Comparison of ENCODE assay signal across 12 cellular contexts in genomic region chr2:66508358-66509071, GRCh38.
DNase-seq lines count a peak whose midpoint lies in the region; ATAC-seq and TF ChIP-seq lines count a peak whose summit lies in the region.
"Had no signal": no experiment of that assay in that cellular context is flagged by ENCODE, and none has a peak within 500 bp of the region (broad histone marks: within the 10 kb centered on the region; RNA-seq: fewer than 3 reads in every experiment).

No MANE protein-coding gene starts in this region.

- H3K36me3 Mint-ChIP-seq in neural crest cell (ENCODE audit: low read depth): no peaks in the 10 kb centered on the region
- no peaks in the 10 kb centered on the region for H3K36me3 Mint-ChIP-seq in CD4-positive, alpha-beta T cell (ENCODE audit: low read depth)

- H3K27ac Mint-ChIP-seq in neural crest cell (ENCODE audit: unreplicated experiment): no peak overlapping the region
- no peak overlapping the region for H3K27ac Mint-ChIP-seq in CD4-positive, alpha-beta T cell
- H3K27ac Mint-ChIP-seq: activated naive CD4-positive, alpha-beta T cell treated with anti-CD3 and anti-CD28 coated beads for 36 hours had no signal

- no peaks in the 10 kb centered on the region for H3K9me3 ChIP-seq in esophagus squamous epithelium
- H3K9me3 ChIP-seq in CD4-positive, alpha-beta T cell (ENCODE audit: control insufficient read depth, low read length): no peaks in the 10 kb centered on the region

- peak overlapping the region in 2 of 4 donors; percentile 4 to 38 for H3K4me3 ChIP-seq in esophagus squamous epithelium
- H3K4me3 ChIP-seq: skin epidermis had no signal

- TF ChIP-seq POLR2A in esophagus squamous epithelium (IDR thresholded peaks at IDR 0.05): no peak

- H3K9me3 Mint-ChIP-seq in neural crest cell: no peaks in the 10 kb centered on the region
- H3K9me3 Mint-ChIP-seq in CD4-positive, alpha-beta T cell: no peaks in the 10 kb centered on the region
- H3K9me3 Mint-ChIP-seq: activated naive CD4-positive, alpha-beta T cell treated with anti-CD3 and anti-CD28 coated beads for 36 hours had no signal

- 40 to 45% methylated on average over 11 to 16 of the region's 20 CpGs for WGBS in esophagus squamous epithelium, 2 donors

- peaks cover 0 to 26% (median 0%) of the 10 kb centered on the region in 3 donors for H3K36me3 ChIP-seq in esophagus squamous epithelium

- H3K4me3 Mint-ChIP-seq in neural crest cell: peak overlapping the region; percentile 32
- no peak overlapping the region for H3K4me3 Mint-ChIP-seq in CD4-positive, alpha-beta T cell
- H3K4me3 Mint-ChIP-seq: activated naive CD4-positive, alpha-beta T cell treated with anti-CD3 and anti-CD28 coated beads for 36 hours had no signal

- TF ChIP-seq CTCF in esophagus squamous epithelium (IDR thresholded peaks at IDR 0.05) (no peak), neural crest cell (conservative IDR thresholded peaks at IDR 0.05) (no peak)
- TF ChIP-seq CTCF in CD4-positive, alpha-beta T cell (IDR thresholded peaks at IDR 0.05): no peak

- H3K4me1 ChIP-seq in esophagus squamous epithelium: peaks cover 12 to 72% (median 21%) of the 10 kb centered on the region in 3 donors

- peaks cover 52% of the 10 kb centered on the region for H3K4me1 Mint-ChIP-seq in neural crest cell
- H3K4me1 Mint-ChIP-seq in CD4-positive, alpha-beta T cell (ENCODE audit: low read depth): no peaks in the 10 kb centered on the region

- H3K27me3 Mint-ChIP-seq in neural crest cell (ENCODE audit: low read depth): no peaks in the 10 kb centered on the region
- peaks cover 4% of the 10 kb centered on the region for H3K27me3 Mint-ChIP-seq in CD4-positive, alpha-beta T cell

- CTCF ChIA-PET in CD4-positive, alpha-beta T cell (lab: Charles Lee): no interaction called here

- H3K27ac ChIP-seq in esophagus squamous epithelium: peak overlapping the region in 3 of 4 donors; percentile 2 to 39 (median 6)
- H3K27ac ChIP-seq in CD4-positive, alpha-beta T cell (ENCODE audit: low read depth, low read length): no peak overlapping the region

- intact Hi-C loops in esophagus squamous epithelium (cut with DNase I): no loop called here
- intact Hi-C loops in CD4-positive, alpha-beta T cell (cut with DNase I, micrococcal nuclease): no loop called here

- POLR2A ChIA-PET in CD4-positive, alpha-beta T cell (lab: Charles Lee): no interaction called here

- no peaks in the 10 kb centered on the region for H3K27me3 ChIP-seq in esophagus squamous epithelium
- no peaks in the 10 kb centered on the region for H3K27me3 ChIP-seq in CD4-positive, alpha-beta T cell (ENCODE audit: control insufficient read depth, insufficient read depth, low read length)

- DNase-seq in Daoy (ENCODE audit: low read depth) (peak; percentile 18), NOMO-1 treated with dmso at 0.1 percent for 144 hours (lab: John Stamatoyannopoulos, UW; ENCODE audit: unreplicated experiment) (peak; percentile 66), esophagus squamous epithelium (lab: John Stamatoyannopoulos, UW) (no peak), neural crest cell (ENCODE audit: low read depth, low spot score) (no peak), DMS114 treated with DMSO at 0.1 percent for 48 hours (lab: John Stamatoyannopoulos, UW; ENCODE audit: unreplicated experiment) (no peak), DMS53 treated with DMSO at 0.1 percent for 48 hours (lab: John Stamatoyannopoulos, UW; ENCODE audit: unreplicated experiment) (no peak), dermis blood vessel endothelial cell (no peak)
- no peak for DNase-seq in CD4-positive, alpha-beta T cell
- DNase-seq: activated naive CD4-positive, alpha-beta T cell treated with anti-CD3 and anti-CD28 coated beads for 36 hours; AML-193; SHP77 treated with DMSO at 0.1 percent for 48 hours had no signal

- ATAC-seq in CD4-positive, alpha-beta T cell (ENCODE audit: poor library complexity): no peak

Comparison
In these comparisons a context has a peak if more than half of its experiments do, and no peak if none do; other contexts are left out.
1. DNase-seq: peak in Daoy (single experiment) and NOMO-1 treated with dmso at 0.1 percent for 144 hours (single experiment); none in esophagus squamous epithelium (single experiment), neural crest cell (single experiment), DMS114 treated with DMSO at 0.1 percent for 48 hours (single experiment), CD4-positive, alpha-beta T cell (0 of 10), DMS53 treated with DMSO at 0.1 percent for 48 hours (single experiment) and dermis blood vessel endothelial cell (single experiment).